23 cellular contexts compared by ENCODE assay signal in genomic region chr2:84674099-84674498, GRCh38.
"Had no signal": no experiment of that assay in that cellular context is flagged by ENCODE, and none has a peak within 500 bp of the region (broad histone marks: within the 10 kb centered on the region; RNA-seq: fewer than 3 reads in every experiment).

No MANE protein-coding gene starts in this region.

- H3K4me1 Mint-ChIP-seq: endodermal cell, mesothelial cell of epicardium, naive B cell had no signal

- H3K4me3 Mint-ChIP-seq: dendritic cell treated with granulocyte-macrophage colony-stimulating factor and Interleukin-4, amounts not matched to agents 40 ng/mL and 50 ng/mL, for 4 days; effector memory CD8-positive, alpha-beta T cell; endodermal cell; mesothelial cell of epicardium; naive B cell had no signal

- H3K36me3 ChIP-seq: colonic mucosa, esophagus squamous epithelium, gastrocnemius medialis, heart right ventricle, left ventricle myocardium inferior, lower lobe of right lung had no signal

- H3K36me3 Mint-ChIP-seq: mesothelial cell of epicardium, naive B cell had no signal

- H3K9me3 Mint-ChIP-seq: dendritic cell treated with granulocyte-macrophage colony-stimulating factor and Interleukin-4, amounts not matched to agents 40 ng/mL and 50 ng/mL, for 4 days; effector memory CD8-positive, alpha-beta T cell; endodermal cell; mesothelial cell of epicardium; naive B cell had no signal

- H3K27ac Mint-ChIP-seq: dendritic cell treated with granulocyte-macrophage colony-stimulating factor and Interleukin-4, amounts not matched to agents 40 ng/mL and 50 ng/mL, for 4 days; effector memory CD8-positive, alpha-beta T cell; endodermal cell; mesothelial cell of epicardium; naive B cell had no signal

- DNase-seq: colonic mucosa; cortex of kidney; effector CD8-positive, alpha-beta T cell; effector memory CD8-positive, alpha-beta T cell; endodermal cell; erythroblast; esophagus squamous epithelium; foreskin fibroblast; foreskin melanocyte; gastrocnemius medialis; glutamatergic neuron; heart right ventricle; hippocampal formation; left cardiac atrium; left ventricle myocardium inferior; lower lobe of right lung; mesenchymal stem cell; mucosa of descending colon; naive B cell had no signal

- H3K27ac ChIP-seq: colonic mucosa, epithelial cell of prostate, esophagus squamous epithelium, gastrocnemius medialis, heart right ventricle, left ventricle myocardium inferior, lower lobe of right lung had no signal

- H3K27me3 ChIP-seq: colonic mucosa, esophagus squamous epithelium, gastrocnemius medialis, heart right ventricle had no signal

- ATAC-seq: effector memory CD8-positive, alpha-beta T cell; esophagus mucosa; gastrocnemius medialis; lower lobe of right lung; mucosa of descending colon had no signal

- H3K4me1 ChIP-seq: colonic mucosa, esophagus squamous epithelium, gastrocnemius medialis, heart right ventricle, left ventricle myocardium inferior, lower lobe of right lung had no signal

- H3K4me3 ChIP-seq: colonic mucosa, esophagus squamous epithelium, gastrocnemius medialis, heart right ventricle, left ventricle myocardium inferior, lower lobe of right lung, mucosa of descending colon had no signal

- H3K9me3 ChIP-seq: colonic mucosa, esophagus squamous epithelium, gastrocnemius medialis, heart right ventricle, left ventricle myocardium inferior, lower lobe of right lung, mucosa of descending colon had no signal
